ENCODE assay signal across 8 cellular contexts in genomic region chr6:47242483-47243386, GRCh38.
DNase-seq lines count a peak whose midpoint lies in the region; ATAC-seq lines count a peak whose summit lies in the region.

No MANE protein-coding gene starts in this region.

- H4K5ac ChIP-seq in mesendoderm (ENCODE audit: low read length), result no peak overlapping the region

- CTCF ChIA-PET in activated CD4-positive, alpha-beta memory T cell treated with anti-CD3 and anti-CD28 coated beads for 36 hours (lab: Charles Lee), result no interaction called here

- POLR2A ChIA-PET in activated CD4-positive, alpha-beta memory T cell treated with anti-CD3 and anti-CD28 coated beads for 36 hours (lab: Charles Lee), result interaction anchor here (0.6 kb wide), 1 partner anchor 377 kb away, joined by 3 read pairs; no protein-coding TSS in a partner anchor

- no CpG with 5 or more reads among the region's 14 CpGs for WGBS in mesendoderm (ENCODE audit: extremely low coverage, insufficient coverage, low lambda C conversion rate)

- H3K36me3 Mint-ChIP-seq in activated CD4-positive, alpha-beta memory T cell treated with anti-CD3 and anti-CD28 coated beads for 36 hours, result no peaks in the 10 kb centered on the region

- DNase-seq in AG20443 (ENCODE audit: low spot score) (peak; percentile 91), NCI-H510A (lab: John Stamatoyannopoulos, UW) (peak; percentile 86), ecto neural progenitor cell (ENCODE audit: low spot score) (peak; percentile 70), mesendoderm (peak; percentile 79)
- DNase-seq in activated CD4-positive, alpha-beta memory T cell treated with anti-CD3 and anti-CD28 coated beads for 36 hours, result peak; percentile 65
- peak; percentile 13 to 20 for DNase-seq in stimulated activated CD8-positive, alpha-beta memory T cell treated with anti-CD3 and anti-CD28 coated beads, Interleukin-4, amount 100 ng/mL, for 1 hour (ENCODE audit: low read depth in 2 of 2, low spot score in 1 of 2)

- H3K27me3 Mint-ChIP-seq in activated CD4-positive, alpha-beta memory T cell treated with anti-CD3 and anti-CD28 coated beads for 36 hours, result no peaks in the 10 kb centered on the region

- H2BK5ac ChIP-seq in mesendoderm (ENCODE audit: low read length), result no peak overlapping the region

- ATAC-seq in GM19035 (IDR thresholded peaks at IDR 0.05; ENCODE audit: unreplicated experiment) (peak; percentile 96), HG03139 (IDR thresholded peaks at IDR 0.05; ENCODE audit: unreplicated experiment) (peak; percentile 96)

- H2AK5ac ChIP-seq in mesendoderm (ENCODE audit: low read length), result no peak overlapping the region

- H3K56ac ChIP-seq in mesendoderm (ENCODE audit: low read length), result peak overlapping the region; percentile 37

- no peak overlapping the region for H3K18ac ChIP-seq in mesendoderm (ENCODE audit: low read length)

- H3K23ac ChIP-seq in mesendoderm (ENCODE audit: low read length), result no peak overlapping the region

- no peak overlapping the region for H3K27ac Mint-ChIP-seq in activated CD4-positive, alpha-beta memory T cell treated with anti-CD3 and anti-CD28 coated beads for 36 hours

- H3K79me2 ChIP-seq in mesendoderm (ENCODE audit: control insufficient read depth, insufficient read depth, low read length), result peaks cover 5% of the 10 kb centered on the region

- no peaks in the 10 kb centered on the region for H3K27me3 ChIP-seq in mesendoderm (ENCODE audit: insufficient read depth, low read length, poor library complexity)

- H4K8ac ChIP-seq in mesendoderm (ENCODE audit: low read depth, low read length), result no peak overlapping the region

- H3K27ac ChIP-seq in mesendoderm (ENCODE audit: low read depth, low read length), result no peak overlapping the region

- no peak overlapping the region for H3K4ac ChIP-seq in mesendoderm (ENCODE audit: low read depth, low read length)

- intact Hi-C loops in activated CD4-positive, alpha-beta memory T cell treated with anti-CD3 and anti-CD28 coated beads for 36 hours (cut with micrococcal nuclease), result no loop called here

- H3K79me1 ChIP-seq in mesendoderm (ENCODE audit: low read length), result peaks cover 13% of the 10 kb centered on the region

- no peak overlapping the region for H3K4me3 ChIP-seq in mesendoderm (ENCODE audit: low read length)

- H2BK120ac ChIP-seq in mesendoderm (ENCODE audit: low read depth, low read length), result no peak overlapping the region

- peaks cover 13% of the 10 kb centered on the region for H3K4me1 Mint-ChIP-seq in activated CD4-positive, alpha-beta memory T cell treated with anti-CD3 and anti-CD28 coated beads for 36 hours (ENCODE audit: low read depth)

- peaks cover 2% of the 10 kb centered on the region for H3K4me1 ChIP-seq in mesendoderm (ENCODE audit: control insufficient read depth, low read depth, low read length)

- H3K4me3 Mint-ChIP-seq in activated CD4-positive, alpha-beta memory T cell treated with anti-CD3 and anti-CD28 coated beads for 36 hours, result no peak overlapping the region

- no peak overlapping the region for H2BK15ac ChIP-seq in mesendoderm (replicated peaks; ENCODE audit: low read depth)

- no peaks in the 10 kb centered on the region for H3K9me3 Mint-ChIP-seq in activated CD4-positive, alpha-beta memory T cell treated with anti-CD3 and anti-CD28 coated beads for 36 hours

- no peaks in the 10 kb centered on the region for H3K36me3 ChIP-seq in mesendoderm (ENCODE audit: control insufficient read depth, insufficient read depth, low read length)

- H3K4me2 ChIP-seq in mesendoderm (ENCODE audit: low read length), result no peak overlapping the region

- no peak overlapping the region for H3K9ac ChIP-seq in mesendoderm (ENCODE audit: low read length)

Comparison
In these comparisons a context has a peak if more than half of its experiments do, and no peak if none do; other contexts are left out.
1. DNase-seq: peak in every context shown above with its lines; median percentile 91 in AG20443; 86 in NCI-H510A; 79 in mesendoderm; 70 in ecto neural progenitor cell; 65 in activated CD4-positive, alpha-beta memory T cell treated with anti-CD3 and anti-CD28 coated beads for 36 hours; 16 in stimulated activated CD8-positive, alpha-beta memory T cell treated with anti-CD3 and anti-CD28 coated beads, Interleukin-4, amount 100 ng/mL, for 1 hour.